In the genomic region with DNA sequence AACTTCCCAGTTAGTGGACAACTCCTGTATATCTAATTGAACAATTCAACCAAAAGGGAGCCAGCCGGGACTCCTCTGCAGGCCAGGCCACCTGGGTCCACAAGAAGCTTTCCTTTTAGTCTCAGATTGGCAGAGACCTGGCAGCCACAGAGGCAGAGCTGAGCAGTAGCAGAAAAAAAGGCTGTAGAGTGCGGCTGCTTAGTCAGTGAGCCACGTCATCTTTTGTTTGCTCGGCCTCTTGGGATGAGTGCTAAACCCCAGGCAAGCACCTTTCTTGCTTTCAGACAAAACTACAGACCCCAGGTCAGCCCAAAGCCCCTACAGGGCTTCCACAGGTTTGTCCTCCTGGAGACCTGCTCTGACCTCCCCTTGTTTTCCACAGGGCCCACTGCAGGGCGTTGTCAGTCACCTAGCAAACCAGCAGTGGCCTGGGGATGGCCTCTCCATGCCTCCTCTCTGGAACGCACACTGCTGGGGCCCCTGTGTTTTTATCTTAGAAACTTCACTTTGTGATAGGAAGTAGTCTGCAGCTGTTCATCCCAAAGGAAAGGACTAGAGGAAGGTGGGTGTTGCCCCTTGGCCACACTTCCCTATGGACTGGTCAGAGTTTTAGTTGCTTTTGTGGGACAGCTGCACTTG, we compare ENCODE assay signal across 8 cellular contexts. TPM values are rescaled to one million over a fixed set of nuclear protein-coding genes. Genes with fewer than 3 reads are reported as not detected.
DNase-seq lines count a peak whose midpoint lies in the region; ATAC-seq and TF ChIP-seq lines count a peak whose summit lies in the region.

No MANE protein-coding gene starts in this region.

- no peak overlapping the region for H3K27ac Mint-ChIP-seq in activated CD4-positive, alpha-beta T cell treated with anti-CD3 and anti-CD28 coated beads, Interleukin-2, amount 10 ng/mL, durations not matched to agents 24 days and 14 days

- H4K20me1 ChIP-seq in fibroblast of lung (ENCODE audit: control insufficient read depth, extremely low read depth, insufficient read depth, low read length), result no peaks in the 10 kb centered on the region

- no peaks in the 10 kb centered on the region for H3K9me3 ChIP-seq in fibroblast of lung (ENCODE audit: control insufficient read depth, insufficient read depth, low read depth, low read length)
- no peaks in the 10 kb centered on the region for H3K9me3 ChIP-seq in trophoblast cell (ENCODE audit: insufficient read depth, low read depth, low read length)

- peak overlapping the region; percentile 52 for H3K27ac ChIP-seq in fibroblast of lung (ENCODE audit: insufficient read depth, low read length)
- peak overlapping the region; percentile 90 for H3K27ac ChIP-seq in trophoblast cell (ENCODE audit: low read depth, low read length)

- peak overlapping the region; percentile 18 for H3K4ac ChIP-seq in trophoblast cell (ENCODE audit: low read depth, low read length)

- WGBS in trophoblast cell (ENCODE audit: extremely low coverage, insufficient coverage, insufficient read length), result no CpG with 5 or more reads among the region's 6 CpGs

- H3K4me3 Mint-ChIP-seq in activated CD4-positive, alpha-beta T cell treated with anti-CD3 and anti-CD28 coated beads, Interleukin-2, amount 10 ng/mL, durations not matched to agents 24 days and 14 days, result no peak overlapping the region

- no peak overlapping the region for H2AFZ ChIP-seq in fibroblast of lung (ENCODE audit: low read length)
- H2AFZ ChIP-seq in trophoblast cell (ENCODE audit: insufficient read depth, low read length, poor library complexity), result peak overlapping the region; percentile 39

- H3K79me2 ChIP-seq in fibroblast of lung (ENCODE audit: control insufficient read depth, insufficient read depth, low read length) (peaks cover 47% of the 10 kb centered on the region), trophoblast cell (ENCODE audit: control insufficient read depth, insufficient read depth, low read length, poor library complexity) (peaks cover 28% of the 10 kb centered on the region)

- peak overlapping the region; percentile 36 for H4K8ac ChIP-seq in trophoblast cell (ENCODE audit: low read depth, low read length)

- H2BK120ac ChIP-seq in trophoblast cell (ENCODE audit: insufficient read depth, low read length, poor library complexity), result peak overlapping the region; percentile 97

- H4K12ac ChIP-seq in trophoblast cell (ENCODE audit: low read depth, low read length), result no peak overlapping the region

- peaks cover 2% of the 10 kb centered on the region for H3K36me3 ChIP-seq in fibroblast of lung (ENCODE audit: control insufficient read depth, insufficient read depth, low read length)
- H3K36me3 ChIP-seq in trophoblast cell (ENCODE audit: control insufficient read depth in 1 of 2, insufficient read depth in 2 of 2, low read length in 2 of 2), result peaks cover 11 to 19% of the 10 kb centered on the region in 2 experiments

- H2AK5ac ChIP-seq in trophoblast cell (ENCODE audit: low read length), result peak overlapping the region; percentile 27

- H3K27me3 Mint-ChIP-seq in activated CD4-positive, alpha-beta T cell treated with anti-CD3 and anti-CD28 coated beads, Interleukin-2, amount 10 ng/mL, durations not matched to agents 24 days and 14 days, result peaks cover 2% of the 10 kb centered on the region

- DNase-seq in EH (ENCODE audit: low read depth) (peak; percentile 85), RPMI7951 (ENCODE audit: low read depth) (peak; percentile 77), fibroblast of lung (ENCODE audit: low read depth in 2 of 2) (peak; percentile 78 to 93), trophoblast cell (peak in 1 of 2 donors; percentile 34)
- DNase-seq in activated CD4-positive, alpha-beta T cell treated with anti-CD3 and anti-CD28 coated beads, Interleukin-2, amount 10 ng/mL, durations not matched to agents 24 days and 14 days, result no peak

- no peak overlapping the region for H3K4me3 ChIP-seq in fibroblast of lung (replicated peaks in 1 of 4; ENCODE audit: control extremely low read depth in 1 of 4, insufficient read depth in 1 of 4, low read depth in 3 of 4, low read length in 4 of 4)
- H3K4me3 ChIP-seq in trophoblast cell (ENCODE audit: low read depth, low read length), result no peak overlapping the region

- H3K36me3 Mint-ChIP-seq in activated CD4-positive, alpha-beta T cell treated with anti-CD3 and anti-CD28 coated beads, Interleukin-2, amount 10 ng/mL, durations not matched to agents 24 days and 14 days (ENCODE audit: low read depth), result no peaks in the 10 kb centered on the region

- peak overlapping the region; percentile 43 for H3K18ac ChIP-seq in trophoblast cell (ENCODE audit: low read length)

- H3K4me1 Mint-ChIP-seq in activated CD4-positive, alpha-beta T cell treated with anti-CD3 and anti-CD28 coated beads, Interleukin-2, amount 10 ng/mL, durations not matched to agents 24 days and 14 days, result no peaks in the 10 kb centered on the region

- H2BK5ac ChIP-seq in trophoblast cell (ENCODE audit: low read depth, low read length, poor library complexity), result peak overlapping the region; percentile 86

- peak overlapping the region; percentile 95 for H4K91ac ChIP-seq in trophoblast cell (ENCODE audit: low read depth, low read length)

- H3K14ac ChIP-seq in trophoblast cell (ENCODE audit: low read length), result peak overlapping the region; percentile 52

- H3K4me2 ChIP-seq in fibroblast of lung (ENCODE audit: extremely low read depth, insufficient read depth, low read length) (peak overlapping the region; percentile 59), trophoblast cell (ENCODE audit: low read length) (peak overlapping the region; percentile 11)

- H3K27me3 ChIP-seq in fibroblast of lung (ENCODE audit: control insufficient read depth, insufficient read depth, low read length) (no peaks in the 10 kb centered on the region), trophoblast cell (ENCODE audit: insufficient read depth, low read length) (no peaks in the 10 kb centered on the region)

- no peak overlapping the region for H3K23ac ChIP-seq in trophoblast cell (ENCODE audit: low read length)

- peak overlapping the region; percentile 95 for H2BK12ac ChIP-seq in trophoblast cell (ENCODE audit: low read length)

- H3K4me1 ChIP-seq in fibroblast of lung (ENCODE audit: control insufficient read depth, extremely low read depth, insufficient read depth, low read length) (peaks cover 30% of the 10 kb centered on the region), trophoblast cell (ENCODE audit: control insufficient read depth in 1 of 2, insufficient read depth in 2 of 2, low read length in 2 of 2) (peaks cover 75 to 78% of the 10 kb centered on the region in 2 experiments)

- ATAC-seq in GM18502 (IDR thresholded peaks at IDR 0.05; ENCODE audit: poor library complexity, unreplicated experiment) (no peak), HG03520 (IDR thresholded peaks at IDR 0.05; ENCODE audit: unreplicated experiment) (no peak), GM21737 (IDR thresholded peaks at IDR 0.05; ENCODE audit: unreplicated experiment) (no peak)

- H3K9ac ChIP-seq in fibroblast of lung (ENCODE audit: insufficient read depth, low read length), result no peak overlapping the region
- no peak overlapping the region for H3K9ac ChIP-seq in trophoblast cell (ENCODE audit: low read length)

- peaks cover 60% of the 10 kb centered on the region for H3K79me1 ChIP-seq in trophoblast cell (ENCODE audit: low read length)

- no peak for TF ChIP-seq CTCF in fibroblast of lung (conservative IDR thresholded peaks at IDR 0.05 in 1 of 2, IDR thresholded peaks at IDR 0.05 in 1 of 2; ENCODE audit: low read depth in 1 of 2, low read length in 2 of 2)

- no peaks in the 10 kb centered on the region for H3K9me3 Mint-ChIP-seq in activated CD4-positive, alpha-beta T cell treated with anti-CD3 and anti-CD28 coated beads, Interleukin-2, amount 10 ng/mL, durations not matched to agents 24 days and 14 days

- intact Hi-C loops in activated CD4-positive, alpha-beta T cell treated with anti-CD3 and anti-CD28 coated beads, Interleukin-2, amount 10 ng/mL, durations not matched to agents 24 days and 14 days (cut with micrococcal nuclease), result no loop called here

RNA-seq across cellular contexts. Expression of a gene that starts 49.9 kb away (rescaled TPM):
- 10.0 and 10.7 TPM in 2 replicates for total RNA-seq in RPMI7951 (2014; rRNA removed; shearing (Covaris generic))
- 12.6 and 13.9 TPM in 2 replicates for total RNA-seq in fibroblast of lung
- 9.9 and 16.9 TPM in 2 replicates for polyA plus RNA-seq in fibroblast of lung
- 13.0 and 21.1 TPM in 2 replicates for polyA plus RNA-seq in fibroblast of lung (2012)
- 16.5 and 24.5 TPM in 2 replicates for polyA minus RNA-seq in fibroblast of lung (ENCODE audit: low replicate concordance)
- 21.8 and 22.1 TPM in 2 replicates for polyA plus RNA-seq in trophoblast cell (2013)
- 1.6 and 2.1 TPM in 2 replicates for total RNA-seq in activated CD4-positive, alpha-beta T cell treated with anti-CD3 and anti-CD28 coated beads, Interleukin-2, amount 10 ng/mL, durations not matched to agents 24 days and 14 days
